In genomic region chr10:11934262-11934661, GRCh38 we compare ENCODE assay signal across 16 cellular contexts.
A peak's percentile ranks its signal among the peaks of the same experiment; 100 is the strongest.
DNase-seq lines count a peak whose midpoint lies in the region; ATAC-seq and TF ChIP-seq lines count a peak whose summit lies in the region.
"Had no signal": no experiment of that assay in that cellular context is flagged by ENCODE, and none has a peak within 500 bp of the region (broad histone marks: within the 10 kb centered on the region; RNA-seq: fewer than 3 reads in every experiment).

No MANE protein-coding gene starts in this region.

- TF ChIP-seq CTCF in RWPE1 (conservative IDR thresholded peaks at IDR 0.05; ENCODE audit: low read depth), result no peak
- no peak for TF ChIP-seq CTCF in progenitor cell of endocrine pancreas (IDR thresholded peaks at IDR 0.05; ENCODE audit: unreplicated experiment)

- peak overlapping the region; percentile 69 for H3K27ac Mint-ChIP-seq in progenitor cell of endocrine pancreas
- H3K27ac Mint-ChIP-seq in CD4-positive, alpha-beta memory T cell, result peak overlapping the region in 1 of 7 donors; percentile 18
- H3K27ac Mint-ChIP-seq: activated CD4-positive, alpha-beta memory T cell treated with anti-CD3 and anti-CD28 coated beads, Interleukin-2, amount 10 ng/mL, durations not matched to agents 7 days and 5 days had no signal

- CTCF ChIA-PET in RWPE1 (lab: Yijun Ruan, JAX), result no interaction called here
- CTCF ChIA-PET in CD4-positive, alpha-beta memory T cell (lab: Charles Lee; ENCODE audit: partially characterized antibody), result interaction anchor here (0.6 kb wide), 1 partner anchor 53 kb away, joined by 3 read pairs; no protein-coding TSS in a partner anchor

- no peaks in the 10 kb centered on the region for H3K9me3 Mint-ChIP-seq in progenitor cell of endocrine pancreas (ENCODE audit: low read depth)
- no peaks in the 10 kb centered on the region for H3K9me3 Mint-ChIP-seq in CD4-positive, alpha-beta memory T cell
- H3K9me3 Mint-ChIP-seq: activated CD4-positive, alpha-beta memory T cell treated with anti-CD3 and anti-CD28 coated beads, Interleukin-2, amount 10 ng/mL, durations not matched to agents 7 days and 5 days had no signal

- H3K27me3 Mint-ChIP-seq in progenitor cell of endocrine pancreas, result no peaks in the 10 kb centered on the region
- H3K27me3 Mint-ChIP-seq in CD4-positive, alpha-beta memory T cell, result no peaks in the 10 kb centered on the region
- H3K27me3 Mint-ChIP-seq: activated CD4-positive, alpha-beta memory T cell treated with anti-CD3 and anti-CD28 coated beads, Interleukin-2, amount 10 ng/mL, durations not matched to agents 7 days and 5 days had no signal

- DNase-seq in ELF-1 (ENCODE audit: low read depth, low spot score) (peak; percentile 44), RWPE1 (ENCODE audit: low spot score) (peak; percentile 15), fibroblast of gingiva (ENCODE audit: low read depth) (peak; percentile 23), progenitor cell of endocrine pancreas (ENCODE audit: low spot score, unreplicated experiment) (no peak), NOMO-1 treated with DMSO at 0.1 percent for 48 hours (lab: John Stamatoyannopoulos, UW; ENCODE audit: unreplicated experiment) (no peak), hepatic stellate cell (ENCODE audit: low spot score) (no peak)
- DNase-seq in CD4-positive, alpha-beta memory T cell, result no peak
- DNase-seq: activated CD4-positive, alpha-beta memory T cell treated with anti-CD3 and anti-CD28 coated beads, Interleukin-2, amount 10 ng/mL, durations not matched to agents 7 days and 5 days; amniotic stem cell; dermis blood vessel endothelial cell; NCI-H1436 treated with DMSO at 0.1 percent for 48 hours; NCI-H446 treated with DMSO at 0.1 percent for 48 hours; occipital lobe; stimulated activated naive CD4-positive, alpha-beta T cell treated with Interleukin-2 at 50 U/mL for 16 hours had no signal

- H3K27me3 ChIP-seq in CD4-positive, alpha-beta memory T cell (ENCODE audit: insufficient read depth, low read length), result no peaks in the 10 kb centered on the region

- POLR2A ChIA-PET in RWPE1 (lab: Yijun Ruan, JAX; ENCODE audit: low non-redundant PET), result no interaction called here
- POLR2A ChIA-PET in CD4-positive, alpha-beta memory T cell (lab: Charles Lee; ENCODE audit: partially characterized antibody), result no interaction called here

- no peaks in the 10 kb centered on the region for H3K4me1 ChIP-seq in CD4-positive, alpha-beta memory T cell (ENCODE audit: insufficient read depth, low read length)

- no peaks in the 10 kb centered on the region for H3K9me3 ChIP-seq in CD4-positive, alpha-beta memory T cell (ENCODE audit: control insufficient read depth in 1 of 2, low read length in 2 of 2)

- peaks cover 26% of the 10 kb centered on the region for H3K36me3 Mint-ChIP-seq in progenitor cell of endocrine pancreas (ENCODE audit: insufficient read depth)
- peaks cover 42 to 68% of the 10 kb centered on the region in 2 donors for H3K36me3 Mint-ChIP-seq in CD4-positive, alpha-beta memory T cell

- H3K4me3 ChIP-seq in CD4-positive, alpha-beta memory T cell (ENCODE audit: low read length in 2 of 2), result no peak overlapping the region
- H3K4me3 ChIP-seq: skin epidermis had no signal

- no peak overlapping the region for H3K4me3 Mint-ChIP-seq in progenitor cell of endocrine pancreas (ENCODE audit: low read depth)
- no peak overlapping the region for H3K4me3 Mint-ChIP-seq in CD4-positive, alpha-beta memory T cell
- H3K4me3 Mint-ChIP-seq: activated CD4-positive, alpha-beta memory T cell treated with anti-CD3 and anti-CD28 coated beads, Interleukin-2, amount 10 ng/mL, durations not matched to agents 7 days and 5 days had no signal

- ATAC-seq in GM21576 (IDR thresholded peaks at IDR 0.05; ENCODE audit: unreplicated experiment), result no peak

- peaks cover 28% of the 10 kb centered on the region for H3K36me3 ChIP-seq in CD4-positive, alpha-beta memory T cell (ENCODE audit: insufficient read depth, low read length)

- peaks cover 4% of the 10 kb centered on the region for H3K4me1 Mint-ChIP-seq in progenitor cell of endocrine pancreas (ENCODE audit: low read depth)
- H3K4me1 Mint-ChIP-seq in CD4-positive, alpha-beta memory T cell, result no peaks in the 10 kb centered on the region
- H3K4me1 Mint-ChIP-seq: activated CD4-positive, alpha-beta memory T cell treated with anti-CD3 and anti-CD28 coated beads, Interleukin-2, amount 10 ng/mL, durations not matched to agents 7 days and 5 days had no signal

- intact Hi-C loops in CD4-positive, alpha-beta memory T cell (cut with micrococcal nuclease), result no loop called here

- peak overlapping the region; percentile 55 for H3K27ac ChIP-seq in RWPE1
- no peak overlapping the region for H3K27ac ChIP-seq in CD4-positive, alpha-beta memory T cell (ENCODE audit: low read depth, low read length)
- H3K27ac ChIP-seq: skin epidermis had no signal

Comparison
In these comparisons a context has a peak if more than half of its experiments do, and no peak if none do; other contexts are left out.
1. DNase-seq: peak in ELF-1 (single experiment), RWPE1 (single experiment) and fibroblast of gingiva (single experiment); none in progenitor cell of endocrine pancreas (single experiment), CD4-positive, alpha-beta memory T cell (0 of 5), NOMO-1 treated with DMSO at 0.1 percent for 48 hours (single experiment) and hepatic stellate cell (single experiment).